Comparison of ENCODE assay signal across 15 cellular contexts in genomic region chr7:101554584-101555268, GRCh38.
DNase-seq lines count a peak whose midpoint lies in the region; ATAC-seq, FAIRE-seq and TF ChIP-seq lines count a peak whose summit lies in the region.
"Had no signal": no experiment of that assay in that cellular context is flagged by ENCODE, and none has a peak within 500 bp of the region (broad histone marks: within the 10 kb centered on the region; RNA-seq: fewer than 3 reads in every experiment).

No MANE protein-coding gene starts in this region.

- H3K4me3 ChIP-seq in HEK293 (ENCODE audit: low read depth, low read length) (no peak overlapping the region), H1 (ENCODE audit: extremely low read depth in 1 of 4, insufficient read depth in 2 of 4, low read depth in 3 of 4, low read length in 4 of 4) (no peak overlapping the region)

- in situ Hi-C loops in GM13976 (cut with MboI; ENCODE audit: low sequenced_read_pairs, unreplicated experiment), result no loop called here

- peaks cover 0 to 3% of the 10 kb centered on the region in 2 experiments for H4K20me1 ChIP-seq in H1 (replicated peaks in 1 of 2; ENCODE audit: control insufficient read depth in 1 of 2, insufficient read depth in 2 of 2, low read length in 2 of 2)

- no peak overlapping the region for H2BK20ac ChIP-seq in H1 (ENCODE audit: low read length)

- no peak overlapping the region for H2AK5ac ChIP-seq in H1 (ENCODE audit: low read depth, low read length)

- no peak overlapping the region for H4K5ac ChIP-seq in H1 (ENCODE audit: insufficient read length, low read depth, low read length)

- no peak for TF ChIP-seq RAD21 in H1 (IDR thresholded peaks at IDR 0.05 in 1 of 2, conservative IDR thresholded peaks at IDR 0.05 in 1 of 2; ENCODE audit: low read depth in 2 of 2, low read length in 2 of 2)

- H3K23ac ChIP-seq in H1 (ENCODE audit: insufficient read length), result no peak overlapping the region

- H3K9ac ChIP-seq in H1 (replicated peaks in 1 of 4; ENCODE audit: extremely low read depth in 1 of 4, low read depth in 3 of 4, low read length in 3 of 4), result no peak overlapping the region

- no peak overlapping the region for H3K4ac ChIP-seq in H1 (replicated peaks; ENCODE audit: insufficient read length, low read depth, low read length)

- H3K4me1 Mint-ChIP-seq in type B pancreatic cell (ENCODE audit: unreplicated experiment), result no peaks in the 10 kb centered on the region
- H3K4me1 Mint-ChIP-seq: B cell had no signal

- no peak for TF ChIP-seq POLR2A in H1 (IDR thresholded peaks at IDR 0.05; ENCODE audit: control extremely low read depth in 1 of 2, low read depth in 2 of 2, low read length in 2 of 2)

- H3K56ac ChIP-seq in H1 (replicated peaks; ENCODE audit: insufficient read length, low read depth, low read length), result no peak overlapping the region

- no peak for ATAC-seq in HG03108 (IDR thresholded peaks at IDR 0.05; ENCODE audit: unreplicated experiment)
- ATAC-seq in HG03097 (IDR thresholded peaks at IDR 0.05; ENCODE audit: low FRiP score, unreplicated experiment), result no peak

- DNase-seq in GM13976 (ENCODE audit: low spot score), result peak; percentile 21
- no peak for DNase-seq in H1 (ENCODE audit: low read depth in 1 of 2, low spot score in 2 of 2)
- DNase-seq in type B pancreatic cell (ENCODE audit: extremely low spot score, unreplicated experiment), result peak; percentile 6
- DNase-seq in KG1 (lab: John Stamatoyannopoulos, UW), result no peak
- DNase-seq: Calu3, NCI-H1105 treated with DMSO at 0.1 percent for 48 hours, NCI-H187 treated with DMSO at 0.1 percent for 48 hours, NCI-H69, SW 1271 had no signal

- H3K18ac ChIP-seq in H1 (ENCODE audit: extremely low read depth, low read length), result no peak overlapping the region

- TF ChIP-seq CTCF in GM13976 (IDR thresholded peaks at IDR 0.05; ENCODE audit: borderline replicate concordance, control extremely low read depth, extremely low read depth, insufficient read depth, missing control alignments) (no peak), HEK293 (tag by site-specific recombination; IDR thresholded peaks at IDR 0.05) (no peak), H1 (IDR thresholded peaks at IDR 0.05; ENCODE audit: control extremely low read depth in 1 of 3, insufficient read depth in 1 of 3, low read depth in 1 of 3, low read length in 3 of 3) (no peak), type B pancreatic cell (conservative IDR thresholded peaks at IDR 0.05) (no peak)

- H3K36me3 ChIP-seq in HEK293 (ENCODE audit: control insufficient read depth in 2 of 2, insufficient read depth in 1 of 2, low read length in 2 of 2) (no peaks in the 10 kb centered on the region), H1 (ENCODE audit: control insufficient read depth in 2 of 4, insufficient read depth in 4 of 4, low read length in 3 of 4) (no peaks in the 10 kb centered on the region; a peak in 2 of 8 replicates)

- POLR2A ChIA-PET in HEK293 (lab: Yijun Ruan, JAX) (no interaction called here), H1 (lab: Charles Lee; ENCODE audit: partially characterized antibody) (interaction anchor here (1.2 kb wide), 1 partner anchor 21 kb away, joined by 4 read pairs; no protein-coding TSS in a partner anchor)

- peak overlapping the region; percentile 29 for H3K27ac Mint-ChIP-seq in type B pancreatic cell
- H3K27ac Mint-ChIP-seq: B cell; CD4-positive, alpha-beta T cell; IgD-negative memory B cell had no signal

- peaks cover 10% of the 10 kb centered on the region; the same call in 1 of the 2 replicates for H3K23me2 ChIP-seq in H1 (ENCODE audit: low read depth, low read length)

- H2BK12ac ChIP-seq in H1 (ENCODE audit: low read depth, low read length), result no peak overlapping the region

- no peak overlapping the region for H4K8ac ChIP-seq in H1 (ENCODE audit: extremely low read depth, insufficient read depth, low read length)

- H2BK15ac ChIP-seq in H1 (ENCODE audit: low read length), result 0 out of 2 replicates have a peak overlapping the region, but pooled peaks have one; percentile 3

- H3K4me2 ChIP-seq in H1 (ENCODE audit: insufficient read depth in 1 of 2, low read depth in 2 of 2, low read length in 2 of 2), result no peak overlapping the region

- no peaks in the 10 kb centered on the region for H3K79me2 ChIP-seq in H1 (ENCODE audit: control insufficient read depth in 1 of 2, insufficient read depth in 2 of 2, low read length in 2 of 2)

- no peak overlapping the region for H4K91ac ChIP-seq in H1 (replicated peaks; ENCODE audit: insufficient read length, low read length)

- no peak overlapping the region for H2BK120ac ChIP-seq in H1 (replicated peaks; ENCODE audit: low read depth, low read length)

- H3K9me3 ChIP-seq in HEK293 (ENCODE audit: control insufficient read depth, insufficient read depth, low read depth, low read length), result no peaks in the 10 kb centered on the region
- no peaks in the 10 kb centered on the region for H3K9me3 ChIP-seq in H1 (ENCODE audit: insufficient read depth in 2 of 2, low read depth in 1 of 2, low read length in 1 of 2)

- H3K4me1 ChIP-seq in HEK293 (ENCODE audit: control insufficient read depth, insufficient read depth, low read length) (no peaks in the 10 kb centered on the region), H1 (replicated peaks in 1 of 4; ENCODE audit: control insufficient read depth in 3 of 4, insufficient read depth in 4 of 4, low read length in 3 of 4) (no peaks in the 10 kb centered on the region)

- H3K27me3 ChIP-seq in H1 (replicated peaks in 1 of 4; ENCODE audit: control insufficient read depth in 3 of 4, extremely low read depth in 1 of 4, insufficient read depth in 3 of 4, low read length in 3 of 4), result no peaks in the 10 kb centered on the region

- H3K4me3 Mint-ChIP-seq in type B pancreatic cell, result no peak overlapping the region
- H3K4me3 Mint-ChIP-seq: B cell; CD4-positive, alpha-beta T cell; IgD-negative memory B cell had no signal

- H3K36me3 Mint-ChIP-seq in type B pancreatic cell, result peaks cover 7% of the 10 kb centered on the region
- H3K36me3 Mint-ChIP-seq: IgD-negative memory B cell had no signal

- no peaks in the 10 kb centered on the region for H3K79me1 ChIP-seq in H1 (ENCODE audit: low read depth, low read length)

- no peak for FAIRE-seq in H1 (lab: Jason Lieb, UNC)

- WGBS in H1 (ENCODE audit: extremely low coverage in 1 of 2, insufficient coverage in 1 of 2, insufficient read length in 1 of 2, insufficient replicate concordance in 2 of 2, low coverage in 1 of 2, low lambda C conversion rate in 2 of 2, missing lambda C conversion rate in 1 of 2), 2 experiments, result 81% methylated on average over 5 of the region's 6 CpGs; no CpG with 5 or more reads in 1 of the 2 experiments

- no peaks in the 10 kb centered on the region for H3K27me3 Mint-ChIP-seq in type B pancreatic cell

- H2AFZ ChIP-seq in H1 (ENCODE audit: low read length), result no peak overlapping the region

- no peak overlapping the region for H2BK5ac ChIP-seq in H1 (ENCODE audit: low read depth, low read length)

- CTCF ChIA-PET in HEK293 (lab: Yijun Ruan, JAX) (interaction anchor here (0.7 to 1.6 kb wide), 4 partner anchors 12 to 682 kb away, joined by 3 read pairs; no protein-coding TSS in a partner anchor), H1 (lab: Charles Lee; ENCODE audit: partially characterized antibody) (interaction anchor here (0.6 to 2.7 kb wide), 4 partner anchors 12 to 254 kb away, joined by 3 to 9 read pairs (median 4); no protein-coding TSS in a partner anchor)

- no peak overlapping the region for H3K27ac ChIP-seq in HEK293 (ENCODE audit: extremely low read depth, low read depth, low read length)
- no peak overlapping the region for H3K27ac ChIP-seq in H1 (ENCODE audit: low read depth, low read length)

- H3K9me3 Mint-ChIP-seq in type B pancreatic cell, result no peaks in the 10 kb centered on the region
- H3K9me3 Mint-ChIP-seq: CD4-positive, alpha-beta T cell had no signal

- no peak overlapping the region for H3K14ac ChIP-seq in H1 (ENCODE audit: insufficient read length)

- TF ChIP-seq EP300 in H1 (IDR thresholded peaks at IDR 0.05; ENCODE audit: borderline replicate concordance in 1 of 2, low read depth in 2 of 2, low read length in 2 of 2), result no peak

TF ChIP-seq in HEK293, 187 proteins besides CTCF, POLR2A, EP300 and RAD21 (continues in another document):
- TF ChIP-seq ZNF48 (tag by site-specific recombination; IDR thresholded peaks at IDR 0.05), result no peak
- TF ChIP-seq ZNF837 (tag by site-specific recombination; IDR thresholded peaks at IDR 0.05), result no peak
- no peak for TF ChIP-seq ELK4 (IDR thresholded peaks at IDR 0.05; ENCODE audit: borderline replicate concordance, low read depth, low read length)
- peak; percentile 70; the same call in 1 of the 2 replicates for TF ChIP-seq SCRT1 (tag by site-specific recombination; IDR thresholded peaks at IDR 0.05; ENCODE audit: borderline replicate concordance)
- no peak for TF ChIP-seq ZNF555 (tag by site-specific recombination; conservative IDR thresholded peaks at IDR 0.05)

TF ChIP-seq in H1, 55 proteins besides CTCF, POLR2A, EP300 and RAD21:
- no peak for TF ChIP-seq ZNF274 (IDR thresholded peaks at IDR 0.05; ENCODE audit: borderline replicate concordance, extremely low read depth, low read length)
- TF ChIP-seq JUN (IDR thresholded peaks at IDR 0.05; ENCODE audit: low read depth, low read length), result no peak
- no peak for TF ChIP-seq SP1 (IDR thresholded peaks at IDR 0.05; ENCODE audit: low read depth, low read length)
- TF ChIP-seq SAP30 (IDR thresholded peaks at IDR 0.05; ENCODE audit: insufficient read depth, insufficient replicate concordance, low read length), result no peak
- TF ChIP-seq ASH2L (IDR thresholded peaks at IDR 0.05; ENCODE audit: low read length), result no peak
- TF ChIP-seq MAX (IDR thresholded peaks at IDR 0.05), result no peak
- TF ChIP-seq SIN3A (conservative IDR thresholded peaks at IDR 0.05 in 1 of 2, IDR thresholded peaks at IDR 0.05 in 1 of 2; ENCODE audit: low read depth in 1 of 2, low read length in 2 of 2), result no peak
- TF ChIP-seq BCL11A (IDR thresholded peaks at IDR 0.05; ENCODE audit: low read depth in 2 of 2, low read length in 2 of 2), result no peak
- no peak for TF ChIP-seq GTF2F1 (IDR thresholded peaks at IDR 0.05; ENCODE audit: borderline replicate concordance, low read depth, low read length)
- no peak for TF ChIP-seq CTBP2 (IDR thresholded peaks at IDR 0.05; ENCODE audit: borderline replicate concordance, insufficient read depth, insufficient read length, low read length)
- TF ChIP-seq MAFK (IDR thresholded peaks at IDR 0.05; ENCODE audit: low read depth, low read length), result no peak
- no peak for TF ChIP-seq ATF3 (IDR thresholded peaks at IDR 0.05; ENCODE audit: insufficient read depth, low read depth, low read length)

Comparison
In these comparisons a context has a peak if more than half of its experiments do, and no peak if none do; other contexts are left out.
1. DNase-seq: peak in GM13976 (single experiment) and type B pancreatic cell (single experiment); none in H1 (0 of 2) and KG1 (single experiment).